ENCODE assay signal across 1 cellular context in genomic region chr9:129160712-129161533, GRCh38.
TF ChIP-seq lines count a peak whose summit lies in the region.

No MANE protein-coding gene starts in this region.

TF ChIP-seq in IMR-90, 13 proteins besides CTCF, POLR2A, EP300 and RAD21:
- no peak for TF ChIP-seq SMC3 (IDR thresholded peaks at IDR 0.05; ENCODE audit: low read depth, low read length)
- peak; percentile 54; the same call in 1 of the 2 replicates for TF ChIP-seq MAFK (IDR thresholded peaks at IDR 0.05; ENCODE audit: low read depth, low read length)
